Comparison of ENCODE assay signal across 12 cellular contexts in genomic region chrX:148069759-148070503, GRCh38.
DNase-seq lines count a peak whose midpoint lies in the region; ATAC-seq lines count a peak whose summit lies in the region.
"Had no signal": no experiment of that assay in that cellular context is flagged by ENCODE, and none has a peak within 500 bp of the region (broad histone marks: within the 10 kb centered on the region; RNA-seq: fewer than 3 reads in every experiment).

No MANE protein-coding gene starts in this region.

- DNase-seq in Ammon's horn (ENCODE audit: low spot score) (peak; percentile 9), NCI-H2107 treated with DMSO at 0.1 percent for 48 hours (lab: John Stamatoyannopoulos, UW; ENCODE audit: unreplicated experiment) (no peak)
- no peak for DNase-seq in activated CD4-positive, alpha-beta T cell treated with anti-CD3 and anti-CD28 coated beads, Interleukin-2, amount 50 U/mL, for 1 hour
- DNase-seq in activated naive CD4-positive, alpha-beta T cell treated with anti-CD3 and anti-CD28 coated beads, Interleukin-2, amount 10 ng/mL, durations not matched to agents 7 days and 5 days: no peak
- DNase-seq: 8988T, activated B cell treated with CpG ODN at 0.5 μM for 24 hours, NCI-H2171, uterus had no signal

- no peaks in the 10 kb centered on the region for H3K36me3 Mint-ChIP-seq in activated naive CD4-positive, alpha-beta T cell treated with anti-CD3 and anti-CD28 coated beads, Interleukin-2, amount 10 ng/mL, durations not matched to agents 7 days and 5 days

- H3K27me3 Mint-ChIP-seq in activated naive CD4-positive, alpha-beta T cell treated with anti-CD3 and anti-CD28 coated beads, Interleukin-2, amount 10 ng/mL, durations not matched to agents 7 days and 5 days: no peaks in the 10 kb centered on the region
- H3K27me3 Mint-ChIP-seq: activated B cell treated with CpG ODN at 0.5 μM for 24 hours had no signal

- peak; percentile 95 for ATAC-seq in GM19438 (IDR thresholded peaks at IDR 0.05; ENCODE audit: low read depth, unreplicated experiment)
- peak; percentile 70 for ATAC-seq in HG02798 (IDR thresholded peaks at IDR 0.05; ENCODE audit: poor library complexity, unreplicated experiment)
- peak; percentile 94 for ATAC-seq in HG03520 (IDR thresholded peaks at IDR 0.05; ENCODE audit: unreplicated experiment)
- ATAC-seq in HG02840 (IDR thresholded peaks at IDR 0.05; ENCODE audit: low FRiP score, unreplicated experiment): no peak

- H3K4me3 Mint-ChIP-seq in activated naive CD4-positive, alpha-beta T cell treated with anti-CD3 and anti-CD28 coated beads, Interleukin-2, amount 10 ng/mL, durations not matched to agents 7 days and 5 days: no peak overlapping the region
- H3K4me3 Mint-ChIP-seq: activated B cell treated with CpG ODN at 0.5 μM for 24 hours had no signal

- no peaks in the 10 kb centered on the region for H3K4me1 Mint-ChIP-seq in activated naive CD4-positive, alpha-beta T cell treated with anti-CD3 and anti-CD28 coated beads, Interleukin-2, amount 10 ng/mL, durations not matched to agents 7 days and 5 days

- no peak overlapping the region for H3K27ac Mint-ChIP-seq in activated naive CD4-positive, alpha-beta T cell treated with anti-CD3 and anti-CD28 coated beads, Interleukin-2, amount 10 ng/mL, durations not matched to agents 7 days and 5 days
- H3K27ac Mint-ChIP-seq: activated B cell treated with CpG ODN at 0.5 μM for 24 hours had no signal

- no peaks in the 10 kb centered on the region for H3K9me3 Mint-ChIP-seq in activated naive CD4-positive, alpha-beta T cell treated with anti-CD3 and anti-CD28 coated beads, Interleukin-2, amount 10 ng/mL, durations not matched to agents 7 days and 5 days

- CTCF ChIA-PET in activated naive CD4-positive, alpha-beta T cell treated with anti-CD3 and anti-CD28 coated beads, Interleukin-2, amount 10 ng/mL, durations not matched to agents 7 days and 5 days (lab: Charles Lee): interaction anchor here (1.0 kb wide), 1 partner anchor 1218 kb away, joined by 3 read pairs; no protein-coding TSS in a partner anchor
